In the genomic region with DNA sequence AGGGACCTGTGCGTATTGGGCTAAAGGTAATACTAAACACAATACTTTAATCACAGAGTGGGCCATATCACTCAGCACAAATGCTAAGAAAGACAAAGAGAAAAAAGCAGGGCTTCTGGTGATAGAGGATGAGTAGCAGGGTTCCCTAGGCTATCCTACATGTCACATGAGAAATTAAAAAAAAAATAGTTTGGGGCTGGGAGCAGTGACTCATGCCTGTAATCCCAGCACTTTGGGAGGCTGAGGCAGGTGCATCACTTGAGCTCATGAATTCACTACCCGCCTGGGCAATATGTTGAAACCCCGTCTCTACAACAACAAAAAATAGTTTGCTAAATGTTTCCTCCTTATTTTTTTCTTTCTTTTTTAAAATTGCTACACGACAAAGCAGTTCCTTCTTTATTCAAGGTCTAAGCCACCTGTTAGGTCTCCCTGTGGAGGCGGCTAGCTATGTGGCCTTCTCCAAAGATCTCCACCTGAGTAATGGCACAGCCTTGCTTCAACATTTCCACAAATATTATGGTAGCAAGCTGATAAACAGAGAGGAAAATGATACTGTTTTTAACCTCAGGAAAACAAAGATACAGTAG, we compare ENCODE assay signal across 9 cellular contexts. TPM values are rescaled to one million over a fixed set of nuclear protein-coding genes. Genes with fewer than 3 reads are reported as not detected.
DNase-seq lines count a peak whose midpoint lies in the region; ATAC-seq and TF ChIP-seq lines count a peak whose summit lies in the region.
"Had no signal": no experiment of that assay in that cellular context is flagged by ENCODE, and none has a peak within 500 bp of the region (broad histone marks: within the 10 kb centered on the region; RNA-seq: fewer than 3 reads in every experiment).

No MANE protein-coding gene starts in this region.

- no peak overlapping the region for H3K4me3 Mint-ChIP-seq in activated T-cell treated with anti-CD3 and anti-CD28 coated beads, Interleukin-2, amount 50 U/mL, for 4 hours

- H3K36me3 ChIP-seq in colonic mucosa (peaks cover 3% of the 10 kb centered on the region), muscle layer of colon (ENCODE audit: insufficient read depth, low read length) (peaks cover 43% of the 10 kb centered on the region)

- no peaks in the 10 kb centered on the region for H3K9me3 Mint-ChIP-seq in activated T-cell treated with anti-CD3 and anti-CD28 coated beads, Interleukin-2, amount 50 U/mL, for 4 hours

- intact Hi-C loops in colonic mucosa (cut with DNase I) = loop anchor here (10.0 kb wide), 1 partner anchor 163 kb away; no protein-coding TSS in a partner anchor

- peak overlapping the region in 1 of 2 donors; percentile 85 for H3K9ac ChIP-seq in colonic mucosa (ENCODE audit: low read depth in 2 of 2, low read length in 2 of 2)
- peak overlapping the region; percentile 55 for H3K9ac ChIP-seq in muscle layer of colon (ENCODE audit: low read length)

- ATAC-seq in activated T-cell treated with anti-CD3 and anti-CD28 coated beads, Interleukin-2, amount 50 U/mL, for 4 hours = no peak
- no peak for ATAC-seq in GM19328 (IDR thresholded peaks at IDR 0.05; ENCODE audit: unreplicated experiment)

- no peaks in the 10 kb centered on the region for H3K9me3 ChIP-seq in colonic mucosa
- H3K9me3 ChIP-seq in muscle layer of colon (ENCODE audit: low read length) = no peaks in the 10 kb centered on the region

- no peaks in the 10 kb centered on the region for H3K27me3 Mint-ChIP-seq in activated T-cell treated with anti-CD3 and anti-CD28 coated beads, Interleukin-2, amount 50 U/mL, for 4 hours (ENCODE audit: low read depth)

- H3K4me1 Mint-ChIP-seq in activated T-cell treated with anti-CD3 and anti-CD28 coated beads, Interleukin-2, amount 50 U/mL, for 4 hours (ENCODE audit: low read depth) = peaks cover 40% of the 10 kb centered on the region

- H3K4me1 ChIP-seq in colonic mucosa (no peaks in the 10 kb centered on the region), muscle layer of colon (ENCODE audit: insufficient read depth, low read length) (peaks cover 13% of the 10 kb centered on the region)

- H3K36me3 Mint-ChIP-seq in activated T-cell treated with anti-CD3 and anti-CD28 coated beads, Interleukin-2, amount 50 U/mL, for 4 hours (ENCODE audit: insufficient read depth) = peaks cover 36% of the 10 kb centered on the region

- no peak for TF ChIP-seq CTCF in AG09309 (IDR thresholded peaks at IDR 0.05; ENCODE audit: control insufficient read depth, insufficient read depth, low read depth, low read length, missing control alignments)
- no peak for TF ChIP-seq CTCF in HL-60 (IDR thresholded peaks at IDR 0.05; ENCODE audit: insufficient read depth, low read length)
- no peak for TF ChIP-seq CTCF in colonic mucosa (IDR thresholded peaks at IDR 0.05)

- no peaks in the 10 kb centered on the region for H3K27me3 ChIP-seq in HL-60 (ENCODE audit: insufficient read depth, poor library complexity, severe bottlenecking)
- no peaks in the 10 kb centered on the region for H3K27me3 ChIP-seq in colonic mucosa
- H3K27me3 ChIP-seq in muscle layer of colon (ENCODE audit: control insufficient read depth in 1 of 2, insufficient read depth in 2 of 2, low read length in 2 of 2) = no peaks in the 10 kb centered on the region

- DNase-seq in AG09309 (ENCODE audit: low read depth) (no peak), HL-60 (ENCODE audit: low read depth in 1 of 2, low spot score in 1 of 2) (peak; percentile 28 to 56), colonic mucosa (no peak), DMS 273 (lab: John Stamatoyannopoulos, UW; ENCODE audit: unreplicated experiment) (no peak), activated gamma-delta T cell treated with Interleukin-2 at 50 U/mL for 16 hours (no peak)
- no peak for DNase-seq in activated T-cell treated with anti-CD3 and anti-CD28 coated beads, Interleukin-2, amount 50 U/mL, for 4 hours
- DNase-seq: activated CD8-positive, alpha-beta memory T cell treated with anti-CD3 and anti-CD28 coated beads, Interleukin-2, amount 50 U/mL, for 4 hours had no signal

- peak overlapping the region; percentile 94 for H3K27ac ChIP-seq in HL-60 (replicated peaks)
- peak overlapping the region; percentile 84 for H3K27ac ChIP-seq in colonic mucosa
- peak overlapping the region; percentile 95 for H3K27ac ChIP-seq in muscle layer of colon (ENCODE audit: low read depth, low read length)

- H3K4me3 ChIP-seq in AG09309 (ENCODE audit: control insufficient read depth, low read depth, low read length) (peak overlapping the region; percentile 83), HL-60 (replicated peaks; ENCODE audit: insufficient read depth, low read length) (peak overlapping the region; percentile 89), colonic mucosa (peak overlapping the region; percentile 55), muscle layer of colon (ENCODE audit: low read depth in 1 of 2, low read length in 2 of 2) (peak overlapping the region in 1 of 2 donors; percentile 69)

RNA-seq across cellular contexts. Expression of gene ENSA, which starts 1.5 kb away (rescaled TPM):
- 100 to 1,000 TPM; 199 to 227 TPM for total RNA-seq in colonic mucosa
- 100 to 1,000 TPM; 221 to 224 (median 223) TPM for total RNA-seq in activated T-cell treated with anti-CD3 and anti-CD28 coated beads, Interleukin-2, amount 50 U/mL, for 4 hours

RNA-seq across cellular contexts. Expression of gene MCL1, which starts 48.5 kb away (rescaled TPM):
- total RNA-seq in colonic mucosa = 100 to 1,000 TPM; 151 to 285 TPM
- 100 to 1,000 TPM; 228 to 237 (median 236) TPM for total RNA-seq in activated T-cell treated with anti-CD3 and anti-CD28 coated beads, Interleukin-2, amount 50 U/mL, for 4 hours

Comparison
In these comparisons a context has a peak if more than half of its experiments do, and no peak if none do; other contexts are left out.
1. DNase-seq: peak in HL-60 (2 of 2); none in AG09309 (single experiment), colonic mucosa (single experiment), DMS 273 (single experiment), activated gamma-delta T cell treated with Interleukin-2 at 50 U/mL for 16 hours (single experiment) and activated T-cell treated with anti-CD3 and anti-CD28 coated beads, Interleukin-2, amount 50 U/mL, for 4 hours (single experiment).
2. Peak in every context shown above with its lines, with median percentiles within 50 percentile points of each other: H3K27ac ChIP-seq.